20 cellular contexts compared by ENCODE assay signal in genomic region chr6:151026021-151026663, GRCh38.
A peak's percentile ranks its signal among the peaks of the same experiment; 100 is the strongest.
DNase-seq lines count a peak whose midpoint lies in the region; ATAC-seq and TF ChIP-seq lines count a peak whose summit lies in the region.
"Had no signal": no experiment of that assay in that cellular context is flagged by ENCODE, and none has a peak within 500 bp of the region (broad histone marks: within the 10 kb centered on the region; RNA-seq: fewer than 3 reads in every experiment).

No MANE protein-coding gene starts in this region.

- H3K9ac ChIP-seq in PC-3 (ENCODE audit: low read length) (peak overlapping the region; percentile 55), rectal smooth muscle tissue (ENCODE audit: low read length) (no peak overlapping the region), mesendoderm (ENCODE audit: low read length) (no peak overlapping the region)
- H3K9ac ChIP-seq: BLaER1, KMS-11 had no signal

- H4K20me1 ChIP-seq in PC-3 (ENCODE audit: low read length): no peaks in the 10 kb centered on the region
- H4K20me1 ChIP-seq: BLaER1 had no signal

- H3K79me2 ChIP-seq in PC-3 (ENCODE audit: low read length) (no peaks in the 10 kb centered on the region), mesendoderm (ENCODE audit: control insufficient read depth, insufficient read depth, low read length) (no peaks in the 10 kb centered on the region)

- H2AK5ac ChIP-seq in mesendoderm (ENCODE audit: low read length): no peak overlapping the region

- CTCF ChIA-PET in PC-3 (lab: Charles Lee): interaction anchor here (1.3 kb wide), 1 partner anchor 12 kb away, joined by 6 read pairs; no protein-coding TSS in a partner anchor

- BruUV-seq in PC-3 (replicated peaks; lab: Mats Ljungman, UMichigan): TSS peak; percentile 76

- no peak overlapping the region for H3K4ac ChIP-seq in mesendoderm (ENCODE audit: low read depth, low read length)

- H3K23ac ChIP-seq in mesendoderm (ENCODE audit: low read length): no peak overlapping the region

- H3K9me3 ChIP-seq in PC-3 (ENCODE audit: low read length): no peaks in the 10 kb centered on the region

- H2BK15ac ChIP-seq in mesendoderm (replicated peaks; ENCODE audit: low read depth): no peak overlapping the region

- intact Hi-C loops in PC-3 (cut with micrococcal nuclease): loop anchor here (5.0 kb wide), 1 partner anchor 61 kb away; no protein-coding TSS in a partner anchor

- H3K4me1 ChIP-seq in PC-3 (ENCODE audit: insufficient read depth, low read length) (peaks cover 42% of the 10 kb centered on the region), rectal smooth muscle tissue (ENCODE audit: control insufficient read depth, insufficient read depth, low read length) (no peaks in the 10 kb centered on the region), mesendoderm (ENCODE audit: control insufficient read depth, low read depth, low read length) (no peaks in the 10 kb centered on the region)

- H3K56ac ChIP-seq in mesendoderm (ENCODE audit: low read length): no peak overlapping the region

- no peak overlapping the region for H2BK5ac ChIP-seq in mesendoderm (ENCODE audit: low read length)

- no CpG with 5 or more reads among the region's 4 CpGs for WGBS in mesendoderm (ENCODE audit: extremely low coverage, insufficient coverage, low lambda C conversion rate)

- H3F3A ChIP-seq in PC-3 (ENCODE audit: low read length, unreplicated experiment): peaks cover 3% of the 10 kb centered on the region

- H3K18ac ChIP-seq in mesendoderm (ENCODE audit: low read length): no peak overlapping the region

- DNase-seq in PC-3 (peak; percentile 56), dermis blood vessel endothelial cell (peak; percentile 39), NCI-H1417 (lab: John Stamatoyannopoulos, UW) (no peak), mesendoderm (no peak)
- DNase-seq: CD8-positive, alpha-beta T cell; DMS79; HCEC 1CT; NCI-H1436; NCI-H2029 treated with DMSO at 0.1 percent for 48 hours; NCI-H2171; NCI-H526 had no signal

- H3K36me3 ChIP-seq in PC-3 (ENCODE audit: low read depth, low read length) (peaks cover 9% of the 10 kb centered on the region), rectal smooth muscle tissue (ENCODE audit: control insufficient read depth, insufficient read depth, low read length) (peaks cover 2% of the 10 kb centered on the region), mesendoderm (ENCODE audit: control insufficient read depth, insufficient read depth, low read length) (peaks cover 3% of the 10 kb centered on the region)

- no peak overlapping the region for H2BK120ac ChIP-seq in mesendoderm (ENCODE audit: low read depth, low read length)

- H3K4me2 ChIP-seq in PC-3 (ENCODE audit: low read length) (peak overlapping the region; percentile 18), mesendoderm (ENCODE audit: low read length) (no peak overlapping the region)
- H3K4me2 ChIP-seq: BLaER1, GM23338, KMS-11 had no signal

- H3K4me3 ChIP-seq in PC-3 (ENCODE audit: low read length) (no peak overlapping the region), rectal smooth muscle tissue (ENCODE audit: low read length) (no peak overlapping the region), mesendoderm (ENCODE audit: low read length) (no peak overlapping the region)
- H3K4me3 ChIP-seq: BLaER1, GM23338, SJSA1 had no signal

- no peak overlapping the region for H2AFZ ChIP-seq in PC-3 (ENCODE audit: low read length)
- H2AFZ ChIP-seq: GM23338 had no signal

- no peak overlapping the region for H4K5ac ChIP-seq in mesendoderm (ENCODE audit: low read length)

- H3K27me3 ChIP-seq in PC-3 (ENCODE audit: low read length): no peaks in the 10 kb centered on the region
- H3K27me3 ChIP-seq in rectal smooth muscle tissue (ENCODE audit: control insufficient read depth, insufficient read depth, low read length): no peaks in the 10 kb centered on the region
- no peaks in the 10 kb centered on the region for H3K27me3 ChIP-seq in mesendoderm (ENCODE audit: insufficient read depth, low read length, poor library complexity)
- H3K27me3 ChIP-seq: BLaER1, SJSA1 had no signal

- H3K27ac ChIP-seq in 22Rv1 (peak overlapping the region; percentile 82), PC-3 (ENCODE audit: low read length) (peak overlapping the region; percentile 94), rectal smooth muscle tissue (ENCODE audit: low read depth, low read length) (peak overlapping the region; percentile 83), mesendoderm (ENCODE audit: low read depth, low read length) (no peak overlapping the region)
- H3K27ac ChIP-seq: BLaER1, KMS-11, SJSA1 had no signal

- H3K79me1 ChIP-seq in mesendoderm (ENCODE audit: low read length): no peaks in the 10 kb centered on the region

- H3K9me2 ChIP-seq in PC-3 (replicated peaks; ENCODE audit: low read length): no peaks in the 10 kb centered on the region

- ATAC-seq in PC-3 (peak; percentile 59), HG02610 (IDR thresholded peaks at IDR 0.05; ENCODE audit: unreplicated experiment) (no peak), HG03159 (IDR thresholded peaks at IDR 0.05; ENCODE audit: unreplicated experiment) (no peak)
- ATAC-seq: CD8-positive, alpha-beta T cell; GM23338; HepG2 had no signal

- TF ChIP-seq CTCF in 22Rv1 (IDR thresholded peaks at IDR 0.05): no peak
- TF ChIP-seq CTCF in PC-3 (conservative IDR thresholded peaks at IDR 0.05; ENCODE audit: low read depth, low read length): no peak

- H4K8ac ChIP-seq in mesendoderm (ENCODE audit: low read depth, low read length): no peak overlapping the region

- POLR2A ChIA-PET in PC-3 (lab: Charles Lee; ENCODE audit: unreplicated experiment): no interaction called here

Comparison
In these comparisons a context has a peak if more than half of its experiments do, and no peak if none do; other contexts are left out.
1. DNase-seq: peak in PC-3 (single experiment) and dermis blood vessel endothelial cell (single experiment); none in NCI-H1417 (0 of 3) and mesendoderm (single experiment).